Comparison of ENCODE assay signal across 2 cellular contexts in the genomic region with DNA sequence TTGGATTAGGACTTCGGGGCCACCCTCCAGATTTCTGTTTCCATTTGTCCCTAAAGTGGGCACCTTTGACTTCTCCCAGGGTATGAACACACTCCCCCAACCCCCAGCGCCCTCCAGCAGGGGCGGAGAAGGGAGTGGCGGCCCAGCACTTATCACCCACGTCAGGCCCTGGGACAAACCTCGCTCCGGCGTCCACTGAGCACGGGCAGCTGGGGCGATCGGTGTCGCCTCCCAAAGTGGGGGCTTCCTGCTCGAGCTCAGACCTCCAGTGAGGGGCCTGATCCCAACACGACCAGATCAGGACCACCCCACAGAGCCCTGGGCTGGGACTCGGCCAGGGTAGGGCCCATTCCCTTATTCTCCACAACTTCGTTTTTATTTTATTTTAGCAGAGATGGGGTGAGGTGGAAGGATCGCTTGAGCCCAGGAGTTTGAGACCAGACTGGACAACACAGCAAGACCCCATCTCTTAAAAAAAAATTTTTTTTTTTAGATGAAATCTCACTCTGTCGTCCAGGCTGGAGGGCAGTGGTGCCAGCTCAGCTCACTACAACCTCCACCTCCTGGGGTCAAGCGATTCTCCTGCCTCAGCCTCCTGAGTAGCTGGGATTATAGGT.
TF ChIP-seq lines count a peak whose summit lies in the region.

No MANE protein-coding gene starts in this region.

TF ChIP-seq in IMR-90, 13 proteins besides CTCF, POLR2A, EP300 and RAD21:
- no peak for TF ChIP-seq BHLHE40 (IDR thresholded peaks at IDR 0.05; ENCODE audit: low read depth, low read length)
- TF ChIP-seq SMC3 (IDR thresholded peaks at IDR 0.05; ENCODE audit: low read depth, low read length): no peak
- no peak for TF ChIP-seq NFE2L2 (IDR thresholded peaks at IDR 0.05; ENCODE audit: low read depth, low read length)
- no peak for TF ChIP-seq MAZ (IDR thresholded peaks at IDR 0.05; ENCODE audit: borderline replicate concordance, low read depth, low read length)
- TF ChIP-seq FOS (IDR thresholded peaks at IDR 0.05; ENCODE audit: low read depth, low read length): no peak
- TF ChIP-seq RFX5 (IDR thresholded peaks at IDR 0.05; ENCODE audit: low read depth, low read length): no peak
- TF ChIP-seq, protein P1, sequence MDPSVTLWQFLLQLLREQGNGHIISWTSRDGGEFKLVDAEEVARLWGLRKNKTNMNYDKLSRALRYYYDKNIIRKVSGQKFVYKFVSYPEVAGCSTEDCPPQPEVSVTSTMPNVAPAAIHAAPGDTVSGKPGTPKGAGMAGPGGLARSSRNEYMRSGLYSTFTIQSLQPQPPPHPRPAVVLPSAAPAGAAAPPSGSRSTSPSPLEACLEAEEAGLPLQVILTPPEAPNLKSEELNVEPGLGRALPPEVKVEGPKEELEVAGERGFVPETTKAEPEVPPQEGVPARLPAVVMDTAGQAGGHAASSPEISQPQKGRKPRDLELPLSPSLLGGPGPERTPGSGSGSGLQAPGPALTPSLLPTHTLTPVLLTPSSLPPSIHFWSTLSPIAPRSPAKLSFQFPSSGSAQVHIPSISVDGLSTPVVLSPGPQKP (IDR thresholded peaks at IDR 0.05; ENCODE audit: borderline replicate concordance, low read depth, low read length): no peak

TF ChIP-seq in WTC11, 78 proteins besides CTCF, POLR2A, EP300 and RAD21:
- TF ChIP-seq ZNF671 (CRISPR knock-in tag; IDR thresholded peaks at IDR 0.05) (no peak), TEAD4 (CRISPR knock-in tag; IDR thresholded peaks at IDR 0.05) (no peak), TEAD1 (CRISPR knock-in tag; IDR thresholded peaks at IDR 0.05) (no peak), KAT7 (CRISPR knock-in tag; IDR thresholded peaks at IDR 0.05; ENCODE audit: borderline replicate concordance) (no peak), FOXJ3 (CRISPR knock-in tag; IDR thresholded peaks at IDR 0.05; ENCODE audit: borderline replicate concordance) (no peak), CREB1 (CRISPR knock-in tag; IDR thresholded peaks at IDR 0.05) (no peak), RORB (CRISPR knock-in tag; IDR thresholded peaks at IDR 0.05) (no peak), RELA (CRISPR knock-in tag; IDR thresholded peaks at IDR 0.05; ENCODE audit: borderline replicate concordance) (no peak)
- TF ChIP-seq, protein P2, sequence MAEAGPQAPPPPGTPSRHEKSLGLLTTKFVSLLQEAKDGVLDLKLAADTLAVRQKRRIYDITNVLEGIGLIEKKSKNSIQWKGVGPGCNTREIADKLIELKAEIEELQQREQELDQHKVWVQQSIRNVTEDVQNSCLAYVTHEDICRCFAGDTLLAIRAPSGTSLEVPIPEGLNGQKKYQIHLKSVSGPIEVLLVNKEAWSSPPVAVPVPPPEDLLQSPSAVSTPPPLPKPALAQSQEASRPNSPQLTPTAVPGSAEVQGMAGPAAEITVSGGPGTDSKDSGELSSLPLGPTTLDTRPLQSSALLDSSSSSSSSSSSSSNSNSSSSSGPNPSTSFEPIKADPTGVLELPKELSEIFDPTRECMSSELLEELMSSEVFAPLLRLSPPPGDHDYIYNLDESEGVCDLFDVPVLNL (CRISPR knock-in tag; IDR thresholded peaks at IDR 0.05; ENCODE audit: borderline replicate concordance, low read depth): no peak
- TF ChIP-seq, protein P3, sequence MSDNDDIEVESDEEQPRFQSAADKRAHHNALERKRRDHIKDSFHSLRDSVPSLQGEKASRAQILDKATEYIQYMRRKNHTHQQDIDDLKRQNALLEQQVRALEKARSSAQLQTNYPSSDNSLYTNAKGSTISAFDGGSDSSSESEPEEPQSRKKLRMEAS (CRISPR knock-in tag; IDR thresholded peaks at IDR 0.05): no peak
- TF ChIP-seq, protein P4, sequence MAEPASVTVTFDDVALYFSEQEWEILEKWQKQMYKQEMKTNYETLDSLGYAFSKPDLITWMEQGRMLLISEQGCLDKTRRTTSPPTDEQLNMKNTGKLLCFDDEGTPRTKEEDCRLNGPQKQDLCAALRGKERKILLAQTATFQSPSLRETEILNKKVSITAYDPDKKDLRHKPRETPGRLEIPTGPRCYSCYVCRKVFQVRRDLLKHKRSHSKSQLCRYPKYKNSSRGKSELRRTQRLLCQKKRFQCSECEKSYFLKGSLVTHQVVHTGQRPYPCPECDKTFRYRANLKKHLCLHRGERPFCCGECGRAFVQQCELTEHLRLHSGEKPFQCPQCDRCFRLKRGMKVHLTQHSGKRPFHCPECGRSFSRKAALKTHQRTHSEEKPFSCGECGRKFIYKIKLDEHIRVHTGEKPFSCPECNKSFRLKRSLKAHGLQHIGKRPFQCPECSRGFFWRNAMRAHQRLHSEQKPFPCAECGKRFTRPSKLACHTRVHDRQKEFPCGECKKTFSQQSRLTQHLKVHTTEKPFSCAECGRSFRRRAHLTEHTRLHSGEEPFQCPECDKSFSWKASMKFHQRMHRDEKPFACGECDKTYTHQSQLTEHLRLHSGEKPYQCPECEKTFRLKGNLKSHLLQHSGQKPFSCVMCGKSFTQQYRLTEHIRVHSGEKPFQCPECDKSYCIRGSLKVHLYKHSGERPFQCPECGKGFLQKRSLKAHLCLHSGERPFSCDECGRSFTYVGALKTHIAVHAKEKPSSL (CRISPR knock-in tag; conservative IDR thresholded peaks at IDR 0.05): no peak
- TF ChIP-seq, protein P5, sequence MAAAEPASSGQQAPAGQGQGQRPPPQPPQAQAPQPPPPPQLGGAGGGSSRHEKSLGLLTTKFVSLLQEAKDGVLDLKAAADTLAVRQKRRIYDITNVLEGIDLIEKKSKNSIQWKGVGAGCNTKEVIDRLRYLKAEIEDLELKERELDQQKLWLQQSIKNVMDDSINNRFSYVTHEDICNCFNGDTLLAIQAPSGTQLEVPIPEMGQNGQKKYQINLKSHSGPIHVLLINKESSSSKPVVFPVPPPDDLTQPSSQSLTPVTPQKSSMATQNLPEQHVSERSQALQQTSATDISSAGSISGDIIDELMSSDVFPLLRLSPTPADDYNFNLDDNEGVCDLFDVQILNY (CRISPR knock-in tag; IDR thresholded peaks at IDR 0.05): no peak
